In genomic region chr14:105591052-105591451, GRCh38 we compare ENCODE assay signal across 13 cellular contexts.
"Had no signal": no experiment of that assay in that cellular context is flagged by ENCODE, and none has a peak within 500 bp of the region (broad histone marks: within the 10 kb centered on the region; RNA-seq: fewer than 3 reads in every experiment).

No MANE protein-coding gene starts in this region.

- FAIRE-seq: small intestine had no signal

- ATAC-seq: activated CD8-positive, alpha-beta T cell treated with anti-CD3 and anti-CD28 coated beads, Interleukin-2, amount 10 ng/mL, durations not matched to agents 7 days and 5 days; activated naive CD8-positive, alpha-beta T cell treated with anti-CD3 and anti-CD28 coated beads, Interleukin-2, amount 50 U/mL, for 24 hours; lower lobe of right lung; right cardiac atrium had no signal

- H3K27ac ChIP-seq: epithelial cell of prostate, lower lobe of right lung, thoracic aorta had no signal

- H3K4me3 ChIP-seq: lower lobe of right lung, thoracic aorta had no signal

- DNase-seq: activated CD4-positive, alpha-beta T cell treated with anti-CD3 and anti-CD28 coated beads, Interleukin-2, amount 10 ng/mL, durations not matched to agents 24 days and 14 days; activated CD4-positive, CD25-positive, alpha-beta regulatory T cell; activated CD8-positive, alpha-beta T cell treated with anti-CD3 and anti-CD28 coated beads, Interleukin-2, amount 10 ng/mL, durations not matched to agents 7 days and 5 days; activated naive CD4-positive, alpha-beta T cell; activated naive CD8-positive, alpha-beta T cell treated with anti-CD3 and anti-CD28 coated beads, Interleukin-2, amount 50 U/mL, for 24 hours; foreskin melanocyte; lower lobe of right lung; nucleus accumbens; right cardiac atrium; small intestine had no signal

- H3K4me1 Mint-ChIP-seq: activated CD4-positive, alpha-beta T cell treated with anti-CD3 and anti-CD28 coated beads, Interleukin-2, amount 10 ng/mL, durations not matched to agents 24 days and 14 days; activated naive CD8-positive, alpha-beta T cell treated with anti-CD3 and anti-CD28 coated beads, Interleukin-2, amount 50 U/mL, for 24 hours; nephron had no signal

- H3K9me3 Mint-ChIP-seq: activated CD4-positive, alpha-beta T cell treated with anti-CD3 and anti-CD28 coated beads, Interleukin-2, amount 10 ng/mL, durations not matched to agents 24 days and 14 days; activated naive CD8-positive, alpha-beta T cell treated with anti-CD3 and anti-CD28 coated beads, Interleukin-2, amount 50 U/mL, for 24 hours had no signal

- H3K4me3 Mint-ChIP-seq: activated CD4-positive, alpha-beta T cell treated with anti-CD3 and anti-CD28 coated beads, Interleukin-2, amount 10 ng/mL, durations not matched to agents 24 days and 14 days; activated CD8-positive, alpha-beta T cell treated with anti-CD3 and anti-CD28 coated beads, Interleukin-2, amount 10 ng/mL, durations not matched to agents 7 days and 5 days; activated naive CD8-positive, alpha-beta T cell treated with anti-CD3 and anti-CD28 coated beads, Interleukin-2, amount 50 U/mL, for 24 hours; nephron had no signal

- H3K27ac Mint-ChIP-seq: activated CD4-positive, alpha-beta T cell treated with anti-CD3 and anti-CD28 coated beads, Interleukin-2, amount 10 ng/mL, durations not matched to agents 24 days and 14 days; activated CD8-positive, alpha-beta T cell treated with anti-CD3 and anti-CD28 coated beads, Interleukin-2, amount 10 ng/mL, durations not matched to agents 7 days and 5 days; activated naive CD8-positive, alpha-beta T cell treated with anti-CD3 and anti-CD28 coated beads, Interleukin-2, amount 50 U/mL, for 24 hours; nephron had no signal
